In genomic region chr19:17687141-17687856, GRCh38 we compare ENCODE assay signal across 1 cellular context.
A peak's percentile ranks its signal among the peaks of the same experiment; 100 is the strongest.
TF ChIP-seq lines count a peak whose summit lies in the region.

No MANE protein-coding gene starts in this region.

TF ChIP-seq in HEK293, 187 proteins besides CTCF, POLR2A, EP300 and RAD21 (continued from another document):
- TF ChIP-seq ZBTB26 (tag by site-specific recombination; optimal IDR thresholded peaks at IDR 0.05) (no peak), ZNF341 (tag by site-specific recombination; IDR thresholded peaks at IDR 0.05; ENCODE audit: low read depth) (peak; percentile 75), ZFHX2 (tag by site-specific recombination; conservative IDR thresholded peaks at IDR 0.05) (peak; percentile 93), EGR2 (tag by site-specific recombination; IDR thresholded peaks at IDR 0.05; ENCODE audit: low read depth) (peak; percentile 75), ZNF398 (tag by site-specific recombination; IDR thresholded peaks at IDR 0.05) (peak; percentile 79)
